ENCODE assay signal across 21 cellular contexts in the genomic region with DNA sequence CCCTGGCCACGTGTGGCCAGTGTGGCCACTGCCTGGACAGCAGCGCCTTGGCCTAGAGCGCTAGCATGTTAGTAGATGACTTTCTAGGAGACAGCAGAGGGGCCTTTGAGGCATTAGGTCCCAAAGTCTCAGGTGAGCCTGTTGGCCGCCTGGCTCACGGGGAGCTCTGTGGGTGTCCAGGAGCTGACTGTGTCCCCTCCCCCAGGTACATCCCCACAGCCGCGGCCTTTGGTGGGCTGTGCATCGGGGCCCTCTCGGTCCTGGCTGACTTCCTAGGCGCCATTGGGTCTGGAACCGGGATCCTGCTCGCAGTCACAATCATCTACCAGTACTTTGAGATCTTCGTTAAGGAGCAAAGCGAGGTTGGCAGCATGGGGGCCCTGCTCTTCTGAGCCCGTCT.
"Had no signal": no experiment of that assay in that cellular context is flagged by ENCODE, and none has a peak within 500 bp of the region (broad histone marks: within the 10 kb centered on the region; RNA-seq: fewer than 3 reads in every experiment).

No MANE protein-coding gene starts in this region.

- H3K27ac ChIP-seq: colonic mucosa, heart right ventricle, neutrophil, psoas muscle, sigmoid colon, skin epidermis, stomach, thoracic aorta, transverse colon had no signal

- H3K4me3 ChIP-seq: colonic mucosa, heart right ventricle, mucosa of descending colon, psoas muscle, sigmoid colon, skin epidermis, stomach, thoracic aorta, transverse colon had no signal

- H3K9me3 ChIP-seq: colonic mucosa, heart right ventricle, mucosa of descending colon, neutrophil, psoas muscle, sigmoid colon, stomach, thoracic aorta, transverse colon had no signal

- H3K4me1 ChIP-seq: colonic mucosa, sigmoid colon, transverse colon had no signal

- H3K27me3 Mint-ChIP-seq: naive thymus-derived CD8-positive, alpha-beta T cell had no signal

- FAIRE-seq: frontal cortex, islet of Langerhans had no signal

- H3K4me3 Mint-ChIP-seq: naive thymus-derived CD8-positive, alpha-beta T cell had no signal

- DNase-seq: colonic mucosa; effector CD4-positive, alpha-beta T cell; heart right ventricle; hypothalamus; kidney glomerular epithelial cell; mammary epithelial cell; mucosa of descending colon; naive thymus-derived CD8-positive, alpha-beta T cell; psoas muscle; retina; sigmoid colon; stimulated activated CD4-positive, alpha-beta T cell treated with anti-CD3 and anti-CD28 coated beads, Interleukin-12 subunit alpha, Interleukin-12 subunit beta, amount 100 ng/mL, for 4 hours; stimulated activated naive CD4-positive, alpha-beta T cell; stomach; substantia nigra; transverse colon had no signal

- H3K27me3 ChIP-seq: colonic mucosa, heart right ventricle, neutrophil, sigmoid colon, stomach, transverse colon had no signal

- ATAC-seq: heart right ventricle; mucosa of descending colon; naive thymus-derived CD8-positive, alpha-beta T cell; psoas muscle had no signal

- H3K9me3 Mint-ChIP-seq: naive thymus-derived CD8-positive, alpha-beta T cell had no signal

- H3K27ac Mint-ChIP-seq: naive thymus-derived CD8-positive, alpha-beta T cell had no signal
